8 cellular contexts compared by ENCODE assay signal in genomic region chr12:91178139-91178561, GRCh38. TPM values are rescaled to one million over a fixed set of nuclear protein-coding genes. Genes with fewer than 3 reads are reported as not detected.
A peak's percentile ranks its signal among the peaks of the same experiment; 100 is the strongest.
DNase-seq lines count a peak whose midpoint lies in the region; ATAC-seq, FAIRE-seq and TF ChIP-seq lines count a peak whose summit lies in the region.

No MANE protein-coding gene starts in this region.

- peak; percentile 66 for DNase-seq in AG10803 (ENCODE audit: low read depth)
- DNase-seq in LNCaP clone FGC (ENCODE audit: low read depth) = no peak
- peak; percentile 38 for DNase-seq in bronchial epithelial cell (ENCODE audit: low read depth)
- peak; percentile 55 for DNase-seq in mesenchymal stem cell
- DNase-seq in stimulated activated CD4-positive, alpha-beta T cell treated with anti-CD3 and anti-CD28 coated beads, Interleukin-12 subunit alpha, Interleukin-12 subunit beta, amount 100 ng/mL, for 4 hours = no peak
- DNase-seq in activated CD4-positive, alpha-beta T cell treated with anti-CD3 and anti-CD28 coated beads, Interleukin-2, amount 50 U/mL, for 4 hours = no peak
- no peak for DNase-seq in NCI-H2196 treated with DMSO at 0.1 percent for 48 hours (lab: John Stamatoyannopoulos, UW; ENCODE audit: unreplicated experiment)

- H3K4me3 ChIP-seq in AG10803 (ENCODE audit: low read length) (peak overlapping the region; percentile 72), LNCaP clone FGC (ENCODE audit: low read depth, low read length) (no peak overlapping the region), bronchial epithelial cell (ENCODE audit: low read depth, low read length) (no peak overlapping the region), mesenchymal stem cell (ENCODE audit: insufficient read depth in 1 of 2, low read depth in 1 of 2, low read length in 2 of 2) (peak overlapping the region in 1 of 2 experiments; percentile 85)

- no peak overlapping the region for H3K4me2 ChIP-seq in mesenchymal stem cell (ENCODE audit: low read length, poor library complexity, severe bottlenecking)

- H3K18ac ChIP-seq in mesenchymal stem cell (ENCODE audit: low read depth in 1 of 2, low read length in 2 of 2) = peak overlapping the region in 1 of 2 experiments; percentile 7

- H3K36me3 ChIP-seq in bronchial epithelial cell (ENCODE audit: control insufficient read depth, insufficient read depth, low read length) (no peaks in the 10 kb centered on the region), mesenchymal stem cell (ENCODE audit: control insufficient read depth in 1 of 2, insufficient read depth in 2 of 2, low read depth in 1 of 2, low read length in 2 of 2) (peaks cover 0 to 55% of the 10 kb centered on the region in 2 experiments)

- no peak overlapping the region for H2BK5ac ChIP-seq in mesenchymal stem cell (ENCODE audit: low read depth, low read length, poor library complexity, severe bottlenecking)

- no peak overlapping the region for H2BK15ac ChIP-seq in mesenchymal stem cell (ENCODE audit: low read depth, poor library complexity, severe bottlenecking)

- H4K8ac ChIP-seq in mesenchymal stem cell (ENCODE audit: low read length) = peak overlapping the region; percentile 90

- no peaks in the 10 kb centered on the region for H3K27me3 ChIP-seq in bronchial epithelial cell (ENCODE audit: control insufficient read depth, insufficient read depth, low read length)
- no peaks in the 10 kb centered on the region for H3K27me3 ChIP-seq in mesenchymal stem cell (ENCODE audit: control insufficient read depth in 1 of 2, insufficient read depth in 1 of 2, low read length in 2 of 2)

- H3K4me1 ChIP-seq in mesenchymal stem cell (ENCODE audit: control insufficient read depth, insufficient read depth, low read depth, low read length) = peaks cover 1% of the 10 kb centered on the region

- peak overlapping the region; percentile 0 for H2AFZ ChIP-seq in mesenchymal stem cell (ENCODE audit: low read depth, low read length)

- no peak overlapping the region for H3K14ac ChIP-seq in mesenchymal stem cell (ENCODE audit: low read length in 2 of 2)

- WGBS in mesenchymal stem cell = 80% methylated on average over 5 of the region's 7 CpGs

- no peaks in the 10 kb centered on the region for H3K9me3 ChIP-seq in mesenchymal stem cell (ENCODE audit: control insufficient read depth, low read length)

- no peak overlapping the region for H3K23ac ChIP-seq in mesenchymal stem cell (ENCODE audit: low read length in 2 of 2)

- ATAC-seq in GM18873 (IDR thresholded peaks at IDR 0.05; ENCODE audit: low FRiP score, unreplicated experiment) = no peak

- H3K4ac ChIP-seq in mesenchymal stem cell (ENCODE audit: low read depth in 1 of 2, low read length in 2 of 2) = peak overlapping the region; percentile 34 to 46

- no peak for FAIRE-seq in bronchial epithelial cell (lab: Jason Lieb, UNC)

- peak; percentile 78 for TF ChIP-seq CTCF in AG10803 (conservative IDR thresholded peaks at IDR 0.05; ENCODE audit: low read length)
- peak; percentile 82 for TF ChIP-seq CTCF in LNCaP clone FGC (IDR thresholded peaks at IDR 0.05; ENCODE audit: control insufficient read depth, extremely low read depth, insufficient read depth)
- peak; percentile 57 for TF ChIP-seq CTCF in bronchial epithelial cell (IDR thresholded peaks at IDR 0.05; ENCODE audit: insufficient read depth, low read length, severe bottlenecking)

- peak overlapping the region; percentile 69 for H2BK120ac ChIP-seq in mesenchymal stem cell (ENCODE audit: low read depth, low read length)

- peak overlapping the region; percentile 99 for H3K9ac ChIP-seq in mesenchymal stem cell (ENCODE audit: low read length)

- H2AK5ac ChIP-seq in mesenchymal stem cell (ENCODE audit: low read length, severe bottlenecking) = no peak overlapping the region

- H4K91ac ChIP-seq in mesenchymal stem cell (ENCODE audit: low read length) = peak overlapping the region; percentile 73

- peak overlapping the region in 1 of 2 experiments; percentile 49 for H2BK12ac ChIP-seq in mesenchymal stem cell (ENCODE audit: low read length in 2 of 2)

- no peaks in the 10 kb centered on the region for H3K79me1 ChIP-seq in mesenchymal stem cell (replicated peaks; ENCODE audit: low read length, poor library complexity, severe bottlenecking)

- H3K27ac ChIP-seq in mesenchymal stem cell (ENCODE audit: low read length, poor library complexity, severe bottlenecking) = no peak overlapping the region

RNA-seq across cellular contexts. Expression of gene DCN, which starts 4.5 kb away (rescaled TPM):
- total RNA-seq in bronchial epithelial cell = 2.7 and 32.6 TPM in 2 replicates
- polyA plus RNA-seq in mesenchymal stem cell (2013, experiment 1 of 2) = 62.6 TPM
- polyA plus RNA-seq in mesenchymal stem cell (2013, experiment 2 of 2) = 61.6 TPM

Comparison
In these comparisons a context has a peak if more than half of its experiments do, and no peak if none do; other contexts are left out.
1. DNase-seq: peak in AG10803 (single experiment), bronchial epithelial cell (single experiment) and mesenchymal stem cell (single experiment); none in LNCaP clone FGC (single experiment), stimulated activated CD4-positive, alpha-beta T cell treated with anti-CD3 and anti-CD28 coated beads, Interleukin-12 subunit alpha, Interleukin-12 subunit beta, amount 100 ng/mL, for 4 hours (single experiment), activated CD4-positive, alpha-beta T cell treated with anti-CD3 and anti-CD28 coated beads, Interleukin-2, amount 50 U/mL, for 4 hours (0 of 2) and NCI-H2196 treated with DMSO at 0.1 percent for 48 hours (single experiment).
2. Peak in every context shown above with its lines, with median percentiles within 50 percentile points of each other: CTCF ChIP-seq.